Comparison of ENCODE assay signal across 8 cellular contexts in the genomic region with DNA sequence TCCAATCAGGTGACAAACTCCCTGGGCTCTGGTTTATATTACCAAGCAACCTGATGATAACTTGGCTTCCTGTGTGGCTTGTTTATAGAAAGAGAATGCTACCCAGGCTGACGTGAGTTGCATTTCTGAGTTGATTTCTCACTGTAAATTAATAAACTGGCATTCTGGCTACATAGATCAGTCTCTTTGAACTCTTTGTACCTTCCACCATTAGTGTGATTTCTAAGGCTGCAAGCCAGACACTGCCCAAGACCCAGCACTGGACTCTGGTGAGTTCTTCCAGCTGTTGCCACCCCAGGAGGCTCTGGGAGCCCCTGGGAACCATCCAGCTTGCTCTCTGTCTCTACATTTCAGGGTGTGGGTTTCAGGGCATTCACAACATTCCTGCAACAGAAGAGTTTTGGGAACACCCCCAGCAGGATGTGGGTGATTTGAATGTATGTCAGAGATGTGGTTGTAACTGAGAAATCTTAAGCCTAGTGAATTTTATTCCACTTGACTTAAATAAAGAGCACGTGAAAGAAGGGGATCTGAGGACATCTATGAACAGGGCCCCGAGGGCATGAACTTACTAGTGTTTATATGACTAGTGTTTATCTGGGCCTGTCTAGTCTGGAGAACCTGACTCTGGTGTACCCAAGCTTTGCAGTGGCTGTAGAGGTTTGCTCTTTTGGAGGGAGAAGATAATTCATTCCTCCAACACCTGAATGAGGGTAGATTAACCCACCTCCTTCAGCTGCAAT. TPM values are rescaled to one million over a fixed set of nuclear protein-coding genes. Genes with fewer than 3 reads are reported as not detected.
A peak's percentile ranks its signal among the peaks of the same experiment; 100 is the strongest.
DNase-seq lines count a peak whose midpoint lies in the region; ATAC-seq, FAIRE-seq and TF ChIP-seq lines count a peak whose summit lies in the region.

No MANE protein-coding gene starts in this region.

- H3K4me1 ChIP-seq in HEK293 (ENCODE audit: control insufficient read depth, insufficient read depth, low read length): peaks cover 17% of the 10 kb centered on the region
- peaks cover 23% of the 10 kb centered on the region for H3K4me1 ChIP-seq in keratinocyte (ENCODE audit: control insufficient read depth, extremely low read depth, insufficient read depth, low read length)
- H3K4me1 ChIP-seq in tibial artery: peaks cover 0 to 12% (median 5%) of the 10 kb centered on the region in 4 donors
- H3K4me1 ChIP-seq in right atrium auricular region: peaks cover 0 to 9% of the 10 kb centered on the region in 2 donors

- H3K4me2 ChIP-seq in keratinocyte (ENCODE audit: control insufficient read depth, extremely low read depth, insufficient read depth, low read depth, low read length): peak overlapping the region; percentile 45

- peak overlapping the region; percentile 37 for H3K9ac ChIP-seq in keratinocyte (ENCODE audit: control insufficient read depth, extremely low read depth, insufficient read depth, low read length)

- no peaks in the 10 kb centered on the region for H4K20me1 ChIP-seq in keratinocyte (ENCODE audit: control insufficient read depth, extremely low read depth, insufficient read depth, low read length)

- DNase-seq in AG20443 (ENCODE audit: low spot score): peak; percentile 57
- no peak for DNase-seq in activated T-cell treated with anti-CD3 and anti-CD28 coated beads, Interleukin-2, amount 50 U/mL, for 24 hours
- DNase-seq in keratinocyte (ENCODE audit: low read depth, low spot score): peak; percentile 74
- no peak for DNase-seq in tibial artery
- no peak for DNase-seq in right atrium auricular region (ENCODE audit: low spot score)
- DNase-seq in C1 segment of cervical spinal cord (lab: John Stamatoyannopoulos, UW): no peak

- peaks cover 18% of the 10 kb centered on the region for H3K27me3 ChIP-seq in keratinocyte (ENCODE audit: control insufficient read depth, extremely low read depth, insufficient read depth, low read length)
- no peaks in the 10 kb centered on the region for H3K27me3 ChIP-seq in tibial artery
- no peaks in the 10 kb centered on the region for H3K27me3 ChIP-seq in right atrium auricular region

- no peak overlapping the region for H2AFZ ChIP-seq in keratinocyte (ENCODE audit: control insufficient read depth, low read length)

- H3K27ac ChIP-seq in HEK293 (ENCODE audit: extremely low read depth, low read depth, low read length) (peak overlapping the region; percentile 45), keratinocyte (ENCODE audit: control insufficient read depth, insufficient read depth, low read length) (peak overlapping the region; percentile 70), tibial artery (no peak overlapping the region), right atrium auricular region (no peak overlapping the region)

- dilution Hi-C loops in keratinocyte (cut with MboI; ENCODE audit: extremely low pct_ligation_motif_present, low sequenced_read_pairs): no loop called here

- no peak for ATAC-seq in HG03175 (IDR thresholded peaks at IDR 0.05; ENCODE audit: unreplicated experiment)

- intact Hi-C loops in tibial artery (cut with DNase I; ENCODE audit: low total_unique reads): loop anchor here (10.0 kb wide), 1 partner anchor 680 kb away; no protein-coding TSS in a partner anchor

- H3K4me3 Mint-ChIP-seq in activated T-cell treated with anti-CD3 and anti-CD28 coated beads, Interleukin-2, amount 50 U/mL, for 24 hours: no peak overlapping the region

- TF ChIP-seq CTCF in HEK293 (tag by site-specific recombination; IDR thresholded peaks at IDR 0.05): no peak
- TF ChIP-seq CTCF in keratinocyte (optimal IDR thresholded peaks at IDR 0.05 in 1 of 3, IDR thresholded peaks at IDR 0.05 in 1 of 3, conservative IDR thresholded peaks at IDR 0.05 in 1 of 3; ENCODE audit: extremely low read depth in 1 of 3, insufficient read depth in 2 of 3, low read length in 3 of 3): no peak
- TF ChIP-seq CTCF in tibial artery (IDR thresholded peaks at IDR 0.05): no peak
- TF ChIP-seq CTCF in right atrium auricular region (IDR thresholded peaks at IDR 0.05): no peak

- H3K27ac Mint-ChIP-seq in activated T-cell treated with anti-CD3 and anti-CD28 coated beads, Interleukin-2, amount 50 U/mL, for 24 hours: peak overlapping the region; percentile 16

- POLR2A ChIA-PET in HEK293 (lab: Yijun Ruan, JAX): interaction anchor here (0.7 kb wide), 1 partner anchor 78 kb away, joined by 3 read pairs; no protein-coding TSS in a partner anchor

- H3K79me2 ChIP-seq in keratinocyte (ENCODE audit: control insufficient read depth, insufficient read depth, low read length): no peaks in the 10 kb centered on the region

- H3K4me1 Mint-ChIP-seq in activated T-cell treated with anti-CD3 and anti-CD28 coated beads, Interleukin-2, amount 50 U/mL, for 24 hours (ENCODE audit: low read depth): peaks cover 36% of the 10 kb centered on the region

- H3K36me3 ChIP-seq in HEK293 (ENCODE audit: control insufficient read depth in 2 of 2, insufficient read depth in 1 of 2, low read length in 2 of 2) (no peaks in the 10 kb centered on the region; a peak in 1 of 3 replicates), keratinocyte (ENCODE audit: control insufficient read depth in 2 of 2, extremely low read depth in 1 of 2, insufficient read depth in 2 of 2, low read length in 2 of 2) (no peaks in the 10 kb centered on the region), tibial artery (no peaks in the 10 kb centered on the region), right atrium auricular region (no peaks in the 10 kb centered on the region)

- FAIRE-seq in keratinocyte (lab: Jason Lieb, UNC): no peak

- H3K36me3 Mint-ChIP-seq in activated T-cell treated with anti-CD3 and anti-CD28 coated beads, Interleukin-2, amount 50 U/mL, for 24 hours (ENCODE audit: low read depth): no peaks in the 10 kb centered on the region

- CTCF ChIA-PET in HEK293 (lab: Yijun Ruan, JAX): interaction anchor here (1.2 to 1.5 kb wide), 2 partner anchors 11 to 22 kb away, joined by 3 to 5 read pairs; no protein-coding TSS in a partner anchor

- H3K9me3 Mint-ChIP-seq in activated T-cell treated with anti-CD3 and anti-CD28 coated beads, Interleukin-2, amount 50 U/mL, for 24 hours: no peaks in the 10 kb centered on the region

- H3K4me3 ChIP-seq in HEK293 (ENCODE audit: low read depth, low read length) (no peak overlapping the region), keratinocyte (ENCODE audit: control insufficient read depth in 2 of 3, extremely low read depth in 1 of 3, insufficient read depth in 2 of 3, low read depth in 1 of 3, low read length in 3 of 3) (peak overlapping the region in 1 of 3 experiments; percentile 14), tibial artery (no peak overlapping the region), right atrium auricular region (no peak overlapping the region)

- no peaks in the 10 kb centered on the region for H3K9me1 ChIP-seq in keratinocyte (ENCODE audit: control insufficient read depth, extremely low read depth, insufficient read depth, low read length)

- H3K9me3 ChIP-seq in HEK293 (ENCODE audit: control insufficient read depth, insufficient read depth, low read depth, low read length) (no peaks in the 10 kb centered on the region), keratinocyte (ENCODE audit: control insufficient read depth, low read depth, low read length) (no peaks in the 10 kb centered on the region), tibial artery (no peaks in the 10 kb centered on the region), right atrium auricular region (no peaks in the 10 kb centered on the region)

- H3K27me3 Mint-ChIP-seq in activated T-cell treated with anti-CD3 and anti-CD28 coated beads, Interleukin-2, amount 50 U/mL, for 24 hours: no peaks in the 10 kb centered on the region

TF ChIP-seq in HEK293, 187 proteins besides CTCF, POLR2A, EP300 and RAD21 (continues in another document):
- TF ChIP-seq ZNF560 (tag by site-specific recombination; IDR thresholded peaks at IDR 0.05; ENCODE audit: borderline replicate concordance): no peak
- TF ChIP-seq GLIS1 (tag by site-specific recombination; IDR thresholded peaks at IDR 0.05): peak; percentile 58
- TF ChIP-seq, protein P1, sequence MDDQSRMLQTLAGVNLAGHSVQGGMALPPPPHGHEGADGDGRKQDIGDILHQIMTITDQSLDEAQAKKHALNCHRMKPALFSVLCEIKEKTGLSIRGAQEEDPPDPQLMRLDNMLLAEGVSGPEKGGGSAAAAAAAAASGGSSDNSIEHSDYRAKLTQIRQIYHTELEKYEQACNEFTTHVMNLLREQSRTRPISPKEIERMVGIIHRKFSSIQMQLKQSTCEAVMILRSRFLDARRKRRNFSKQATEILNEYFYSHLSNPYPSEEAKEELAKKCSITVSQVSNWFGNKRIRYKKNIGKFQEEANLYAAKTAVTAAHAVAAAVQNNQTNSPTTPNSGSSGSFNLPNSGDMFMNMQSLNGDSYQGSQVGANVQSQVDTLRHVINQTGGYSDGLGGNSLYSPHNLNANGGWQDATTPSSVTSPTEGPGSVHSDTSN (CRISPR knock-in tag; IDR thresholded peaks at IDR 0.05): no peak
- no peak for TF ChIP-seq ZNF26 (tag by site-specific recombination; IDR thresholded peaks at IDR 0.05)
- TF ChIP-seq ZNF223 (tag by site-specific recombination; IDR thresholded peaks at IDR 0.05): no peak
- peak; percentile 49 for TF ChIP-seq ZNF335 (tag by site-specific recombination; conservative IDR thresholded peaks at IDR 0.05)

RNA-seq across cellular contexts. Expression of gene LRRC37A, which starts 30.3 kb away (rescaled TPM):
- polyA plus RNA-seq in keratinocyte: 0.79 to 2.3 TPM (median 1.7 TPM) in 3 replicates
- polyA plus RNA-seq in keratinocyte (2011; ENCODE audit: low read depth): 1.9 TPM
- 0.94 and 1.3 TPM in 2 replicates for polyA plus RNA-seq in keratinocyte (2011; cell fraction: cytosol; rRNA removed)
- 3.9 and 5.3 TPM in 2 replicates for polyA plus RNA-seq in keratinocyte (2011; cell fraction: nucleus; rRNA removed)
- 0.97 and 1.9 TPM in 2 replicates for polyA plus RNA-seq in keratinocyte (2012; ENCODE audit: low replicate concordance)
- 0.95 to 10.1 TPM (median 5.7 TPM) in 3 replicates for polyA minus RNA-seq in keratinocyte
- 1.2 TPM for polyA minus RNA-seq in keratinocyte (2011; cell fraction: cytosol; rRNA and poly(A)+ RNA removed)
- polyA minus RNA-seq in keratinocyte (2011; cell fraction: nucleus; rRNA and poly(A)+ RNA removed): 5.6 and 11.2 TPM in 2 replicates
- under 1 TPM; 0.33 to 0.90 TPM for total RNA-seq in right atrium auricular region

Comparison
In these comparisons a context has a peak if more than half of its experiments do, and no peak if none do; other contexts are left out.
1. DNase-seq: peak in AG20443 (single experiment) and keratinocyte (single experiment); none in activated T-cell treated with anti-CD3 and anti-CD28 coated beads, Interleukin-2, amount 50 U/mL, for 24 hours (single experiment), tibial artery (0 of 2), right atrium auricular region (single experiment) and C1 segment of cervical spinal cord (0 of 14).
2. H3K27ac ChIP-seq: peak in HEK293 (single experiment) and keratinocyte (single experiment); none in tibial artery (0 of 2) and right atrium auricular region (0 of 2).